In genomic region chr3:113947372-113948014, GRCh38 we compare ENCODE assay signal across 8 cellular contexts. TPM values are rescaled to one million over a fixed set of nuclear protein-coding genes. Genes with fewer than 3 reads are reported as not detected.
DNase-seq lines count a peak whose midpoint lies in the region; ATAC-seq and TF ChIP-seq lines count a peak whose summit lies in the region.

TSS of gene ZDHHC23 (plus strand) at chr3:113948013. CDS start at chr3:113948803, 790 bp downstream.

- ATAC-seq in HG02610 (IDR thresholded peaks at IDR 0.05; ENCODE audit: unreplicated experiment) = peak; percentile 73
- peak; percentile 97 for ATAC-seq in left ventricle myocardium superior

- no peak within 1 kb of the TSS for H3K27ac ChIP-seq in rectal smooth muscle tissue (ENCODE audit: low read depth, low read length)
- H3K27ac ChIP-seq in vagina = no peak within 1 kb of the TSS

- TF ChIP-seq POLR2A in vagina (IDR thresholded peaks at IDR 0.05) = no peak

- H3K36me3 ChIP-seq in rectal smooth muscle tissue (ENCODE audit: control insufficient read depth, insufficient read depth, low read length) = no peaks in the 10 kb centered on the region
- H3K36me3 ChIP-seq in vagina = no peaks in the 10 kb centered on the region

- H3K9ac ChIP-seq in rectal smooth muscle tissue (ENCODE audit: low read length) = peak within 1 kb of the TSS; percentile 36

- H3K4me1 ChIP-seq in rectal smooth muscle tissue (ENCODE audit: control insufficient read depth, insufficient read depth, low read length) (no peaks in the 10 kb centered on the region), vagina (peaks cover 14% of the 10 kb centered on the region)

- no peaks in the 10 kb centered on the region for H3K9me3 ChIP-seq in vagina

- H3K4me3 ChIP-seq in GM12864 (ENCODE audit: low read depth, low read length) = peak within 1 kb of the TSS; percentile 73
- H3K4me3 ChIP-seq in rectal smooth muscle tissue (ENCODE audit: low read length) = peak within 1 kb of the TSS; percentile 90
- H3K4me3 ChIP-seq in vagina = peak within 1 kb of the TSS; percentile 83 to 84

- DNase-seq in GM12864 (ENCODE audit: low read depth) (peak; percentile 35), NCI-H1092 treated with DMSO at 0.1 percent for 48 hours (lab: John Stamatoyannopoulos, UW) (peak; percentile 60), SW 1271 (lab: John Stamatoyannopoulos, UW) (peak; percentile 25 to 66), amniotic epithelial cell (ENCODE audit: low read depth) (peak; percentile 64), left ventricle myocardium superior (peak; percentile 87), vagina (ENCODE audit: extremely low spot score in 2 of 2) (no peak)

- TF ChIP-seq CTCF in GM12864 (IDR thresholded peaks at IDR 0.05; ENCODE audit: low read depth, low read length, missing control alignments) = no peak
- no peak for TF ChIP-seq CTCF in vagina (IDR thresholded peaks at IDR 0.05)

- H3K27me3 ChIP-seq in rectal smooth muscle tissue (ENCODE audit: control insufficient read depth, insufficient read depth, low read length) (no peaks in the 10 kb centered on the region), vagina (no peaks in the 10 kb centered on the region)

- intact Hi-C loops in left ventricle myocardium superior (cut with micrococcal nuclease) = no loop called here
- intact Hi-C loops in vagina (cut with DNase I) = no loop called here

RNA-seq across cellular contexts. Expression of gene ZDHHC23, which starts in this region (rescaled TPM):
- total RNA-seq in left ventricle myocardium superior (3.4 TPM), vagina (5.4 TPM)

Comparison
In these comparisons a context has a peak if more than half of its experiments do, and no peak if none do; other contexts are left out.
1. DNase-seq: peak in GM12864 (single experiment), NCI-H1092 treated with DMSO at 0.1 percent for 48 hours (single experiment), SW 1271 (2 of 2), amniotic epithelial cell (single experiment) and left ventricle myocardium superior (single experiment); none in vagina (0 of 2).
2. Peak in every context shown above with its lines, with median percentiles within 50 percentile points of each other: H3K4me3 ChIP-seq.